8 cellular contexts compared by ENCODE assay signal in genomic region chr1:118185083-118185899, GRCh38. TPM values are rescaled to one million over a fixed set of nuclear protein-coding genes. Genes with fewer than 3 reads are reported as not detected.
DNase-seq lines count a peak whose midpoint lies in the region; TF ChIP-seq lines count a peak whose summit lies in the region.

SPAG17 (minus strand) TSS chr1:118185228; CDS start chr1:118185157, 71 bp downstream.

- no peak within 1 kb of the TSS for H3K9ac ChIP-seq in KMS-11

- no peak for TF ChIP-seq POLR2A in sigmoid colon (IDR thresholded peaks at IDR 0.05)

- peaks cover 2% of the 10 kb centered on the region for H3K27me3 Mint-ChIP-seq in Caco-2 (ENCODE audit: insufficient read depth, unreplicated experiment)

- TF ChIP-seq EP300 in sigmoid colon (IDR thresholded peaks at IDR 0.05): no peak

- H3K4me1 Mint-ChIP-seq in Caco-2 (ENCODE audit: low read depth, unreplicated experiment): no peaks in the 10 kb centered on the region

- H2AFZ ChIP-seq in KMS-11 (ENCODE audit: low read depth): peak within 1 kb of the TSS; percentile 38; the same call in 1 of the 2 replicates

- H3K36me3 Mint-ChIP-seq in Caco-2 (ENCODE audit: insufficient read depth, unreplicated experiment): peaks cover 6% of the 10 kb centered on the region

- no peak for TF ChIP-seq CTCF in Caco-2 (IDR thresholded peaks at IDR 0.05; ENCODE audit: insufficient read depth in 1 of 2, low read depth in 1 of 2, low read length in 1 of 2, severe bottlenecking in 1 of 2, unreplicated experiment in 1 of 2)
- TF ChIP-seq CTCF in KMS-11 (conservative IDR thresholded peaks at IDR 0.05; ENCODE audit: low read depth, low read length): no peak
- no peak for TF ChIP-seq CTCF in sigmoid colon (IDR thresholded peaks at IDR 0.05)

- 7 to 9% methylated on average over 30 of the region's 30 CpGs for WGBS in sigmoid colon, 2 donors

- peak within 1 kb of the TSS; percentile 36; the same call in 1 of the 2 replicates for H3K4me2 ChIP-seq in KMS-11

- H3K36me3 ChIP-seq in Caco-2 (ENCODE audit: control insufficient read depth, insufficient read depth, low read length): no peaks in the 10 kb centered on the region
- H3K36me3 ChIP-seq in KMS-11 (ENCODE audit: insufficient read depth): no peaks in the 10 kb centered on the region
- H3K36me3 ChIP-seq in sigmoid colon: no peaks in the 10 kb centered on the region

- no peaks in the 10 kb centered on the region for H3K79me2 ChIP-seq in KMS-11 (ENCODE audit: insufficient read depth, low read depth)

- no peaks in the 10 kb centered on the region for H3K9me3 ChIP-seq in Caco-2
- no peaks in the 10 kb centered on the region for H3K9me3 ChIP-seq in sigmoid colon

- no peak within 1 kb of the TSS for H3K27ac Mint-ChIP-seq in Caco-2 (ENCODE audit: unreplicated experiment)

- POLR2A ChIA-PET in Caco-2 (lab: Charles Lee): no interaction called here

- H3K4me3 Mint-ChIP-seq in Caco-2 (ENCODE audit: unreplicated experiment): peak within 1 kb of the TSS; percentile 71

- CTCF ChIA-PET in Caco-2 (lab: Charles Lee): no interaction called here

- no peaks in the 10 kb centered on the region for H3K4me1 ChIP-seq in Caco-2
- H3K4me1 ChIP-seq in KMS-11 (ENCODE audit: low read depth, poor library complexity, severe bottlenecking): no peaks in the 10 kb centered on the region
- peaks cover 0 to 8% (median 3%) of the 10 kb centered on the region in 4 donors for H3K4me1 ChIP-seq in sigmoid colon

- no peaks in the 10 kb centered on the region for H3K27me3 ChIP-seq in Caco-2 (replicated peaks; ENCODE audit: control insufficient read depth, insufficient read depth, low read length)
- no peaks in the 10 kb centered on the region for H3K27me3 ChIP-seq in KMS-11 (ENCODE audit: insufficient read depth, low read depth)
- H3K27me3 ChIP-seq in sigmoid colon: no peaks in the 10 kb centered on the region

- no peaks in the 10 kb centered on the region for H4K20me1 ChIP-seq in KMS-11 (ENCODE audit: insufficient read depth)

- DNase-seq in Caco-2: peak; percentile 56 to 65
- peak; percentile 79 for DNase-seq in astrocyte of the hippocampus (ENCODE audit: low read depth, low spot score)
- no peak for DNase-seq in sigmoid colon
- no peak for DNase-seq in NCI-H2107 treated with DMSO at 0.1 percent for 48 hours (lab: John Stamatoyannopoulos, UW; ENCODE audit: unreplicated experiment)
- DNase-seq in activated CD8-positive, alpha-beta memory T cell treated with anti-CD3 and anti-CD28 coated beads for 24 hours: no peak
- no peak for DNase-seq in activated CD8-positive, alpha-beta memory T cell treated with anti-CD3 and anti-CD28 coated beads, Interleukin-2, amount 50 U/mL, for 4 hours

- H3K27ac ChIP-seq in KMS-11 (no peak within 1 kb of the TSS), sigmoid colon (no peak within 1 kb of the TSS)

- no TSS peak for BruUV-seq in Caco-2 (replicated peaks; lab: Mats Ljungman, UMichigan)

- no peaks in the 10 kb centered on the region for H3K9me3 Mint-ChIP-seq in Caco-2 (ENCODE audit: unreplicated experiment)

- intact Hi-C loops in Caco-2 (cut with micrococcal nuclease; ENCODE audit: unreplicated experiment): no loop called here
- intact Hi-C loops in sigmoid colon (cut with DNase I): no loop called here

- H3K4me3 ChIP-seq in Caco-2 (ENCODE audit: low read depth, low read length) (peak within 1 kb of the TSS; percentile 24), KMS-11 (IDR thresholded peaks at IDR 0.05; ENCODE audit: insufficient read depth, low read depth, low read length) (no peak within 1 kb of the TSS), iPS-11a (ENCODE audit: low read depth, low read length) (peak within 1 kb of the TSS; percentile 76), sigmoid colon (peak within 1 kb of the TSS in 3 of 4 donors; percentile 17 to 31 (median 31))

RNA-seq across cellular contexts. Expression of gene SPAG17, which starts in this region (rescaled TPM):
- total RNA-seq in Caco-2 (2022) (not detected in 2 replicates), sigmoid colon (not detected)
- polyA plus RNA-seq in sigmoid colon: not detected

Comparison
In these comparisons a context has a peak if more than half of its experiments do, and no peak if none do; other contexts are left out.
1. Peak in DNase-seq and H3K4me3 ChIP-seq in Caco-2; RNA of the gene not detected or under 1 TPM.